In the genomic region with DNA sequence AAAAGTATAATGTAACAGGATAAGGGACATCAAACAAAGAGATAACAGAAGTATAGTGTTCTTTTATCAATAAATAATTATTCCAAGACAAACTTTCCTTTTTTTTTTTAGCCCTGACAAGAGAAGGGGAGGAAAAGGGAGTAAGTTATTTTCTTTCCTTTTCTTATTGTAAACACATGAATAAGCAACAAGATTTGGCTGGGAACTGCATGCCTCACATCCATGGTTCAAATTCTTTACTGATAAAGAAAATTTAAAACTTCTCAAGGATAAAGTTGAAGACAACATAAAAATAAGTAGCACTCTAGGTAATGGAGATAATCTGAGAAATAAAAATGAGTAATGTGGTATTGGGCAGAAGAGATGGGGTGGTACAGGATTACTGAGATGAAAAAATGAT, we compare ENCODE assay signal across 30 cellular contexts.
"Had no signal": no experiment of that assay in that cellular context is flagged by ENCODE, and none has a peak within 500 bp of the region (broad histone marks: within the 10 kb centered on the region; RNA-seq: fewer than 3 reads in every experiment).

No MANE protein-coding gene starts in this region.

- H3K27me3 ChIP-seq: breast epithelium, esophagus muscularis mucosa, foreskin keratinocyte, heart left ventricle, left lung, suprapubic skin, tibial artery had no signal

- H3K4me1 ChIP-seq: breast epithelium, esophagus muscularis mucosa, foreskin keratinocyte, heart left ventricle, left lung, lower lobe of right lung, suprapubic skin, tibial artery had no signal

- DNase-seq: activated CD4-positive, alpha-beta T cell treated with anti-CD3 and anti-CD28 coated beads for 48 hours; activated CD4-positive, alpha-beta T cell treated with anti-CD3 and anti-CD28 coated beads, Interleukin-2, amount 50 U/mL, for 48 hours; activated CD8-positive, alpha-beta memory T cell treated with anti-CD3 and anti-CD28 coated beads for 24 hours; activated gamma-delta T cell treated with Interleukin-2 at 50 U/mL for 16 hours; activated naive CD4-positive, alpha-beta T cell treated with anti-CD3 and anti-CD28 coated beads, Interleukin-2, amount 50 U/mL, for 16 hours; activated T-cell treated with anti-CD3 and anti-CD28 coated beads, Interleukin-2, amount 50 U/mL, for 24 hours; central memory CD4-positive, alpha-beta T cell; endodermal cell; heart left ventricle; hypothalamus; kidney glomerular epithelial cell; left lung; lower lobe of right lung; mesenchymal stem cell; posterior cingulate gyrus; right cardiac atrium; stimulated activated CD4-positive, alpha-beta T cell treated with anti-CD3 and anti-CD28 coated beads, Interleukin-15, amount 100 ng/mL, for 24 hours; stimulated activated CD4-positive, alpha-beta T cell treated with anti-CD3 and anti-CD28 coated beads, Interleukin-2, amount 100 ng/mL, for 24 hours; stimulated activated naive CD4-positive, alpha-beta T cell; SW 1271; T1000; tibial artery; WERI-Rb-1 had no signal

- H3K27ac ChIP-seq: breast epithelium, esophagus muscularis mucosa, foreskin keratinocyte, heart left ventricle, left lung, lower lobe of right lung, suprapubic skin, tibial artery, WERI-Rb-1 had no signal

- ATAC-seq: activated CD4-positive, CD25-positive, alpha-beta regulatory T cell treated with anti-CD3 and anti-CD28 coated beads, Interleukin-2, amount 50 U/mL, for 24 hours; activated T-helper 17 cell treated with anti-CD3 and anti-CD28 coated beads, Interleukin-2, amount 50 U/mL, for 72 hours; foreskin keratinocyte; heart left ventricle; left lung; lower lobe of right lung; natural killer cell treated with Interleukin-12 subunit alpha and Interleukin-12 subunit beta and Interleukin-15 and Interleukin-18, amount 100 ng/mL, for 72 hours; right cardiac atrium had no signal

- H3K36me3 ChIP-seq: breast epithelium had no signal

- H3K4me3 ChIP-seq: breast epithelium, esophagus muscularis mucosa, heart left ventricle, left lung, lower lobe of right lung, suprapubic skin, tibial artery had no signal
